ENCODE assay signal across 2 cellular contexts in the genomic region with DNA sequence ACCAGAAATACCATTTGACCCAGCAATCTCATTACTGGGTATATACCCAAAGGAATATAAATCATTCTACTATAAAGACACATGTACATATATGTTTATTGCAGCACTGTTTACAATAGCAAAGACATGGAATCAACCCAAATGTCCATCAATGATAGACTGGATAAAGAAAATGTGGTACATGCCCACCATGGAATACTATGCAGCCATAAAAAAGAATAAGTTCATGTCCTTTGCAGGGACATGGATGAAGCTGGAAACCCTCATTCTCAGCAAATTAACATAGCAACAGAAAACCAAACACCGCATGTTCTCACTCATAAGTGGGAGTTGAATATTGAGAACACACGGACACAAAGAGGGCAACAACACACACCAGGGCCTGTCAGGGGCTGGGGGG.
DNase-seq lines count a peak whose midpoint lies in the region; ATAC-seq, FAIRE-seq and TF ChIP-seq lines count a peak whose summit lies in the region.
"Not testable (repeated sequence)": the region's sequence is repeated elsewhere in the genome, so short reads cannot be mapped to it uniquely, and the experiment has no call there.

No MANE protein-coding gene starts in this region.

- H3K27me3 ChIP-seq in HL-60 (ENCODE audit: insufficient read depth, poor library complexity, severe bottlenecking); K562 (ENCODE audit: control insufficient read depth in 2 of 2, insufficient read depth in 2 of 2, low read length in 2 of 2): not testable (repeated sequence)

- in situ Hi-C loops in K562 (cut with MboI) = not testable (repeated sequence)

- not testable (repeated sequence) for H4K20me1 ChIP-seq in K562 (replicated peaks; ENCODE audit: control insufficient read depth, insufficient read depth, low read length)

- H3K4me1 ChIP-seq in K562 (replicated peaks in 1 of 2; ENCODE audit: control insufficient read depth in 2 of 2, insufficient read depth in 2 of 2, low read length in 2 of 2) = peaks cover 0 to 18% of the 10 kb centered on the region in 2 experiments; a peak in 3 of 5 replicates

- TF ChIP-seq EP300 in K562 (IDR thresholded peaks at IDR 0.05; ENCODE audit: low read length) = not testable (repeated sequence)

- not testable (repeated sequence) for H3K9ac ChIP-seq in K562 (ENCODE audit: insufficient read depth in 1 of 2, low read depth in 2 of 2, low read length in 2 of 2)

- H3K27ac ChIP-seq in HL-60 (replicated peaks) = peak overlapping the region; percentile 59
- H3K27ac ChIP-seq in K562 (ENCODE audit: extremely low read depth, low read depth, low read length) = not testable (repeated sequence)

- not testable (repeated sequence) for BruUV-seq in K562 (replicated peaks; lab: Mats Ljungman, UMichigan)

- H3K9me3 ChIP-seq in K562 (replicated peaks; ENCODE audit: control insufficient read depth, insufficient read depth, low read depth, low read length) = not testable (repeated sequence)

- H3K79me2 ChIP-seq in K562 (ENCODE audit: control insufficient read depth, insufficient read depth, low read length) = not testable (repeated sequence)

- TF ChIP-seq CTCF in HL-60 (IDR thresholded peaks at IDR 0.05; ENCODE audit: insufficient read depth, low read length); K562 (IDR thresholded peaks at IDR 0.05 in 2 of 3, conservative IDR thresholded peaks at IDR 0.05 in 1 of 3; ENCODE audit: insufficient read depth in 2 of 3, low read depth in 1 of 3, low read length in 3 of 3): not testable (repeated sequence)

- 86% methylated on average over 2 of the region's 2 CpGs for WGBS in K562 (ENCODE audit: insufficient coverage, low coverage, missing lambda C conversion rate)

- not testable (repeated sequence) for H3K9me1 ChIP-seq in K562 (ENCODE audit: control insufficient read depth, insufficient read depth, low read length)

- POLR2A ChIA-PET in K562 (lab: Yijun Ruan, JAX) = not testable (repeated sequence)

- CTCF ChIA-PET in K562 (lab: Yijun Ruan, JAX; ENCODE audit: low intra/inter-chr PET ratio) = not testable (repeated sequence)

- FAIRE-seq in K562 (lab: Jason Lieb, UNC) = not testable (repeated sequence)

- not testable (repeated sequence) for DNase-seq in HL-60 (ENCODE audit: low read depth in 1 of 2, low spot score in 1 of 2); K562 (ENCODE audit: extremely low read depth in 1 of 4, low spot score in 3 of 4)

- H3K4me2 ChIP-seq in K562 (ENCODE audit: insufficient read depth, low read length) = not testable (repeated sequence)

- intact Hi-C loops in K562 (cut with micrococcal nuclease) = not testable (repeated sequence)

- H3K36me3 ChIP-seq in K562 (ENCODE audit: control insufficient read depth, insufficient read depth, low read length) = not testable (repeated sequence)

- ATAC-seq in K562 = not testable (repeated sequence)

- H3K4me3 ChIP-seq in HL-60 (replicated peaks; ENCODE audit: insufficient read depth, low read length); K562: not testable (repeated sequence)

- TF ChIP-seq RAD21 in K562 (CRISPR knock-in tag; conservative IDR thresholded peaks at IDR 0.05 in 1 of 2, IDR thresholded peaks at IDR 0.05 in 1 of 2) = not testable (repeated sequence)

- TF ChIP-seq POLR2A in K562 (conservative IDR thresholded peaks at IDR 0.05) = not testable (repeated sequence)

- H2AFZ ChIP-seq in K562 (ENCODE audit: low read depth, low read length) = not testable (repeated sequence)

TF ChIP-seq in K562, 482 proteins besides CTCF, POLR2A, EP300 and RAD21:
- peak; percentile 94 for TF ChIP-seq ZNF146 (CRISPR knock-in tag; IDR thresholded peaks at IDR 0.05; ENCODE audit: unreplicated experiment)
- 0 out of 4 replicates have a peak, but pooled peaks have one; percentile 10 to 12 for TF ChIP-seq KDM1A (IDR thresholded peaks at IDR 0.05)
- peak; percentile 41 for TF ChIP-seq RBM25 (IDR thresholded peaks at IDR 0.05; ENCODE audit: low read depth, low read length, severe bottlenecking)
- peak; percentile 62; the same call in 1 of the 2 replicates for TF ChIP-seq BCOR (IDR thresholded peaks at IDR 0.05)
